ENCODE assay signal across 11 cellular contexts in genomic region chr14:63857467-63858030, GRCh38. TPM values are rescaled to one million over a fixed set of nuclear protein-coding genes. Genes with fewer than 3 reads are reported as not detected.
DNase-seq lines count a peak whose midpoint lies in the region; ATAC-seq, FAIRE-seq and TF ChIP-seq lines count a peak whose summit lies in the region.
"Had no signal": no experiment of that assay in that cellular context is flagged by ENCODE, and none has a peak within 500 bp of the region (broad histone marks: within the 10 kb centered on the region; RNA-seq: fewer than 3 reads in every experiment).

No MANE protein-coding gene starts in this region.

- FAIRE-seq in bronchial epithelial cell (lab: Jason Lieb, UNC): no peak

- H3K36me3 Mint-ChIP-seq in T-helper 1 cell treated with Interleukin-12 subunit alpha and Interleukin-12 subunit beta and Interleukin-4 antibody, amounts not matched to agents 30 μg/mL and 1 μg/mL, for 36 hours (ENCODE audit: low read depth): peaks cover 21% of the 10 kb centered on the region

- DNase-seq in DMS 273 (lab: John Stamatoyannopoulos, UW; ENCODE audit: unreplicated experiment) (peak; percentile 26), DMS 273 treated with DMSO at 0.1 percent for 48 hours (lab: John Stamatoyannopoulos, UW) (no peak), DMS79 (lab: John Stamatoyannopoulos, UW) (peak; percentile 68), bronchial epithelial cell (ENCODE audit: low read depth) (peak; percentile 84), UCSD-AML1 (lab: John Stamatoyannopoulos, UW; ENCODE audit: unreplicated experiment) (no peak)
- DNase-seq: GF-D8, T1000 had no signal

- peaks cover 44% of the 10 kb centered on the region for H3K4me1 Mint-ChIP-seq in T-helper 1 cell treated with Interleukin-12 subunit alpha and Interleukin-12 subunit beta and Interleukin-4 antibody, amounts not matched to agents 30 μg/mL and 1 μg/mL, for 36 hours (ENCODE audit: low read depth)

- H3K36me3 ChIP-seq in bronchial epithelial cell (ENCODE audit: control insufficient read depth, insufficient read depth, low read length): peaks cover 1% of the 10 kb centered on the region

- H3K4me3 Mint-ChIP-seq in T-helper 1 cell treated with Interleukin-12 subunit alpha and Interleukin-12 subunit beta and Interleukin-4 antibody, amounts not matched to agents 30 μg/mL and 1 μg/mL, for 36 hours: peak overlapping the region; percentile 12

- no peaks in the 10 kb centered on the region for H3K27me3 ChIP-seq in bronchial epithelial cell (ENCODE audit: control insufficient read depth, insufficient read depth, low read length)

- no peak for TF ChIP-seq CTCF in bronchial epithelial cell (IDR thresholded peaks at IDR 0.05; ENCODE audit: insufficient read depth, low read length, severe bottlenecking)

- ATAC-seq in HG02981 (IDR thresholded peaks at IDR 0.05; ENCODE audit: unreplicated experiment): no peak
- no peak for ATAC-seq in HG03378 (IDR thresholded peaks at IDR 0.05; ENCODE audit: unreplicated experiment)

- H3K4me3 ChIP-seq in bronchial epithelial cell (ENCODE audit: low read depth, low read length): no peak overlapping the region
- H3K4me3 ChIP-seq: skin epidermis had no signal

- peaks cover 3% of the 10 kb centered on the region for H3K9me3 Mint-ChIP-seq in T-helper 1 cell treated with Interleukin-12 subunit alpha and Interleukin-12 subunit beta and Interleukin-4 antibody, amounts not matched to agents 30 μg/mL and 1 μg/mL, for 36 hours

- peak overlapping the region; percentile 51 for H3K27ac Mint-ChIP-seq in T-helper 1 cell treated with Interleukin-12 subunit alpha and Interleukin-12 subunit beta and Interleukin-4 antibody, amounts not matched to agents 30 μg/mL and 1 μg/mL, for 36 hours

- H3K27me3 Mint-ChIP-seq in T-helper 1 cell treated with Interleukin-12 subunit alpha and Interleukin-12 subunit beta and Interleukin-4 antibody, amounts not matched to agents 30 μg/mL and 1 μg/mL, for 36 hours (ENCODE audit: low read depth): no peaks in the 10 kb centered on the region

RNA-seq across cellular contexts. Expression of gene SYNE2, which starts 4.7 kb away (rescaled TPM):
- total RNA-seq in bronchial epithelial cell: 36.6 and 51.2 TPM in 2 replicates

Comparison
In these comparisons a context has a peak if more than half of its experiments do, and no peak if none do; other contexts are left out.
1. DNase-seq: peak in DMS 273 (single experiment), DMS79 (single experiment) and bronchial epithelial cell (single experiment); none in DMS 273 treated with DMSO at 0.1 percent for 48 hours (single experiment) and UCSD-AML1 (single experiment).